8 cellular contexts compared by ENCODE assay signal in the genomic region with DNA sequence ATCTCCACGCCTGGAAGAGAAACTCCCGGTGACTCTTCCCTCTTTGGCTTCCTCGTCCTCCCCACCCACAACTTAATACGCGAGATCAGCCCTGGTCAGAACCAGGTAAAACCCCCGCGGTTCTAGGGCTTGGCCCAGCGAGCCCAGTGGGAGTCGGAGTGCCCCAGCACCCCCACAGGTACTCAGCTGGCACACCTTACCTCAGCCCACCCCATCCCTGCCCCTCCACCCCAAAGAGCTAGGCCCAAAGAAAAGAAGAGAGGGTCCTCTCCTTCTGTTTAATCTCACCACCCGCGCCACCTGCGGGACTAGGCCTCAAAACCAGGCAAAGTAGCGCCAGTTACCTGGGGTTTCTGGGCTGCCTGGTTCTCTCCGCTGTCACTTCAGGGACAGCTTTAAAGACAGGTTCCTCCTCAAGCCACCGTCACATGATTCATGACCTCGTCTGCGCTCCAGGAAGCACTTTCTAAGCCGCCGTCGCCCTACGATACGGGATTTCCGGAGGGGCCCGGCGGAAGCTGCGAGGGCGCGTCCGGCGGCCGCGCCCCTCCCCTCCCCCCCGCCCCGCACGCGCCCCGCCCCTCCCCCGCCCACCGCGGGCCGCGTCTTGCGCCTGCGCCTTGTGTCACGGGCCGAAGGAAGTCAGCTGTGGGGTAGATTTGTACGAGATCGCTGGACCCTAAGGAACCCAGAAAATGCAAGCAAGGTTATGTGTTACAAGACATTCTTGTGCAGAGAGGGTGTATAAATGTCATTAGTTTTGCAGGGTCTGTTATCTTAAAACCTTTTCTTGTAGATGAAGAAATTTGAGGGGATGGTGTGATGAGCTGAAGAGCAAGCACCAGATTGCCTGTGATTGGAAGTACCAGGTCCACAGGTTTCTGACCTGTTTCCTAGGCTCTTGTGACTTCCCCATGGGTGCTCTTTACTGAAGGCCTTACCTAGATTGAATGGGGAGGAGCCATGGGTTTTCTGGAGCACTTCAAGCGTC. TPM values are rescaled to one million over a fixed set of nuclear protein-coding genes. Genes with fewer than 3 reads are reported as not detected.
DNase-seq lines count a peak whose midpoint lies in the region; ATAC-seq and TF ChIP-seq lines count a peak whose summit lies in the region.

A gene with protein sequence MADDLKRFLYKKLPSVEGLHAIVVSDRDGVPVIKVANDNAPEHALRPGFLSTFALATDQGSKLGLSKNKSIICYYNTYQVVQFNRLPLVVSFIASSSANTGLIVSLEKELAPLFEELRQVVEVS (minus strand): TSS at position 437 of the 991 bp plus-strand sequence. CDS start 464 bp downstream, outside the sequence.

- H3K27me3 ChIP-seq in ovary (no peaks in the 10 kb centered on the region), thymus (ENCODE audit: control insufficient read depth, insufficient read depth) (no peaks in the 10 kb centered on the region)

- H3K27ac ChIP-seq in ovary (peak within 1 kb of the TSS in 1 of 2 donors; percentile 78), thymus (ENCODE audit: low read depth) (peak within 1 kb of the TSS; percentile 75)

- TF ChIP-seq CTCF in GM12875 (IDR thresholded peaks at IDR 0.05; ENCODE audit: borderline replicate concordance, insufficient read depth, low read depth, low read length) (no peak), ovary (IDR thresholded peaks at IDR 0.05) (no peak)

- intact Hi-C loops in Right ventricle myocardium superior (cut with DNase I) (loop anchor here (2.0 kb wide), 1 partner anchor 53 kb away; the partner anchor contains the start of gene DNAJB14), ovary (cut with DNase I) (loop anchor here in 3 of 4 donors (2.0 to 10.0 kb wide), 3 partner anchors 53 to 332 kb away; partner anchors contain the start of genes TRMT10A (in 3 of the 3) and DNAJB14 (in 1 of the 3))

- H3K9me3 ChIP-seq in ovary (no peaks in the 10 kb centered on the region), thymus (ENCODE audit: control insufficient read depth) (no peaks in the 10 kb centered on the region)

- peak; percentile 37 for TF ChIP-seq POLR2A in ovary (IDR thresholded peaks at IDR 0.05)

- peak within 1 kb of the TSS; percentile 63 for H3K4me3 ChIP-seq in GM12875 (ENCODE audit: low read depth, low read length)
- peak within 1 kb of the TSS; percentile 71 for H3K4me3 ChIP-seq in ovary
- H3K4me3 ChIP-seq in thymus (ENCODE audit: low read length) = peak within 1 kb of the TSS; percentile 73

- WGBS in ovary, 3 donors = 2 to 5% (median 3%) methylated on average over 27 to 49 of the region's 49 CpGs
- 3% methylated on average over 44 of the region's 49 CpGs for WGBS in thymus

- H3K36me3 ChIP-seq in ovary (no peaks in the 10 kb centered on the region), thymus (ENCODE audit: control insufficient read depth, insufficient read depth) (no peaks in the 10 kb centered on the region)

- ATAC-seq in HG02763 (IDR thresholded peaks at IDR 0.05; ENCODE audit: unreplicated experiment) (peak; percentile 100), Right ventricle myocardium superior (ENCODE audit: poor library complexity) (peak; percentile 99)

- no peak for TF ChIP-seq EP300 in ovary (IDR thresholded peaks at IDR 0.05)

- H3K4me1 ChIP-seq in ovary (ENCODE audit: insufficient read depth) = peaks cover 8% of the 10 kb centered on the region
- peaks cover 14% of the 10 kb centered on the region for H3K4me1 ChIP-seq in thymus (ENCODE audit: control insufficient read depth, insufficient read depth, low read length)

- DNase-seq in NCI-H1417 treated with DMSO at 0.1 percent for 48 hours (lab: John Stamatoyannopoulos, UW) = peak; percentile 32
- DNase-seq in SW 1271 (lab: John Stamatoyannopoulos, UW) = peak; percentile 31 to 66
- DNase-seq in activated naive CD8-positive, alpha-beta T cell treated with anti-CD3 and anti-CD28 coated beads, Interleukin-2, amount 50 U/mL, for 16 hours (ENCODE audit: low read depth, low spot score) = peak; percentile 72
- peak; percentile 94 for DNase-seq in Right ventricle myocardium superior
- DNase-seq in ovary = peak; percentile 87 to 92 (median 89)

RNA-seq across cellular contexts. Expression of the gene that starts here (rescaled TPM):
- total RNA-seq in Right ventricle myocardium superior (31.4 TPM), ovary (10 to 100 TPM; 36.5 to 52.4 (median 43.7) TPM)
- polyA plus RNA-seq in ovary (10 to 100 TPM; 47.7 to 53.4 TPM), thymus (91.8 TPM)

Comparison
In these comparisons a context has a peak if more than half of its experiments do, and no peak if none do; other contexts are left out.
1. DNase-seq: peak in every context shown above with its lines; median percentile 94 in Right ventricle myocardium superior; 89 in ovary; 72 in activated naive CD8-positive, alpha-beta T cell treated with anti-CD3 and anti-CD28 coated beads, Interleukin-2, amount 50 U/mL, for 16 hours; 48 in SW 1271; 32 in NCI-H1417 treated with DMSO at 0.1 percent for 48 hours.